14 cellular contexts compared by ENCODE assay signal in the genomic region with DNA sequence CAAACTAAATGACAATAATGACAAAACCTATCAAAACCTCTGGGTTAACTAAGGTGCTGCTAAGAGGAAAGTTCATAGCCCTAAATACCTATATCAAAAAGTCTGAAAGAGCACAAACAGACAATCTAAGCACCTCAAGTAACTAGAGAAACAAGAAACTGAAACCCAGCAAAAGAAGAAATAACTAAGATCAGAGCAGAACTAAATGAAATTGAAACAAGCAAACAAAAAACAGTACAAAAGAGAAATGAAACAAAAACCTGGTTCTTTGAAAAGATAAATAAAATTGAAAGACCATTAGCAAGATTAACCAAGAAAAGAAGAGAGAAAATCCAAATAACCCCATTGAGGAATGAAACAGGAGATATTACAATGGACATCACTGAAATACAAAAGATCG. TPM values are rescaled to one million over a fixed set of nuclear protein-coding genes. Genes with fewer than 3 reads are reported as not detected.
DNase-seq lines count a peak whose midpoint lies in the region; ATAC-seq lines count a peak whose summit lies in the region.
"Had no signal": no experiment of that assay in that cellular context is flagged by ENCODE, and none has a peak within 500 bp of the region (broad histone marks: within the 10 kb centered on the region; RNA-seq: fewer than 3 reads in every experiment).

No MANE protein-coding gene starts in this region.

- H2BK5ac ChIP-seq in trophoblast cell (ENCODE audit: low read depth, low read length, poor library complexity): no peak overlapping the region

- H3K27ac Mint-ChIP-seq in activated naive CD8-positive, alpha-beta T cell treated with anti-CD3 and anti-CD28 coated beads, Interleukin-2, amount 10 ng/mL, durations not matched to agents 7 days and 5 days: peak overlapping the region; percentile 62
- no peak overlapping the region for H3K27ac Mint-ChIP-seq in effector memory CD8-positive, alpha-beta T cell

- DNase-seq in activated naive CD8-positive, alpha-beta T cell treated with anti-CD3 and anti-CD28 coated beads, Interleukin-2, amount 10 ng/mL, durations not matched to agents 7 days and 5 days: no peak
- DNase-seq in trophoblast cell (no peak), left colon (no peak)
- no peak for DNase-seq in effector memory CD8-positive, alpha-beta T cell
- DNase-seq: activated CD8-positive, alpha-beta memory T cell treated with anti-CD3 and anti-CD28 coated beads, Interleukin-2, amount 50 U/mL, for 4 hours; effector memory CD4-positive, alpha-beta T cell; HCEC 1CT; IMR-90; left lung; NCI-H2081; PC-3 had no signal

- no peak overlapping the region for H3K4me3 ChIP-seq in trophoblast cell (ENCODE audit: low read depth, low read length)
- H3K4me3 ChIP-seq: left lung had no signal

- H4K12ac ChIP-seq in trophoblast cell (ENCODE audit: low read depth, low read length): no peak overlapping the region

- H3K9ac ChIP-seq in trophoblast cell (ENCODE audit: low read length): no peak overlapping the region

- no peak overlapping the region for H3K14ac ChIP-seq in trophoblast cell (ENCODE audit: low read length)

- no peak overlapping the region for H3K4ac ChIP-seq in trophoblast cell (ENCODE audit: low read depth, low read length)

- no peaks in the 10 kb centered on the region for H3K27me3 Mint-ChIP-seq in activated naive CD8-positive, alpha-beta T cell treated with anti-CD3 and anti-CD28 coated beads, Interleukin-2, amount 10 ng/mL, durations not matched to agents 7 days and 5 days
- peaks cover 0 to 5% of the 10 kb centered on the region in 2 donors for H3K27me3 Mint-ChIP-seq in effector memory CD8-positive, alpha-beta T cell

- H3K79me1 ChIP-seq in trophoblast cell (ENCODE audit: low read length): no peaks in the 10 kb centered on the region

- WGBS in trophoblast cell (ENCODE audit: extremely low coverage, insufficient coverage, insufficient read length): no CpG with 5 or more reads among the region's 1 CpG

- no peak overlapping the region for H4K8ac ChIP-seq in trophoblast cell (ENCODE audit: low read depth, low read length)

- H3K4me1 ChIP-seq in trophoblast cell (ENCODE audit: control insufficient read depth in 1 of 2, insufficient read depth in 2 of 2, low read length in 2 of 2): no peaks in the 10 kb centered on the region
- H3K4me1 ChIP-seq: left lung had no signal

- H2BK120ac ChIP-seq in trophoblast cell (ENCODE audit: insufficient read depth, low read length, poor library complexity): no peak overlapping the region

- H3K36me3 ChIP-seq in trophoblast cell (ENCODE audit: control insufficient read depth in 1 of 2, insufficient read depth in 2 of 2, low read length in 2 of 2): no peaks in the 10 kb centered on the region
- H3K36me3 ChIP-seq: left lung had no signal

- peaks cover 15% of the 10 kb centered on the region for H3K9me3 Mint-ChIP-seq in activated naive CD8-positive, alpha-beta T cell treated with anti-CD3 and anti-CD28 coated beads, Interleukin-2, amount 10 ng/mL, durations not matched to agents 7 days and 5 days
- no peaks in the 10 kb centered on the region for H3K9me3 Mint-ChIP-seq in effector memory CD8-positive, alpha-beta T cell

- peaks cover 33% of the 10 kb centered on the region for H3K36me3 Mint-ChIP-seq in activated naive CD8-positive, alpha-beta T cell treated with anti-CD3 and anti-CD28 coated beads, Interleukin-2, amount 10 ng/mL, durations not matched to agents 7 days and 5 days
- H3K36me3 Mint-ChIP-seq in effector memory CD8-positive, alpha-beta T cell (ENCODE audit: insufficient read depth): no peaks in the 10 kb centered on the region

- H3K4me3 Mint-ChIP-seq in activated naive CD8-positive, alpha-beta T cell treated with anti-CD3 and anti-CD28 coated beads, Interleukin-2, amount 10 ng/mL, durations not matched to agents 7 days and 5 days: peak overlapping the region; percentile 50
- H3K4me3 Mint-ChIP-seq in effector memory CD8-positive, alpha-beta T cell: no peak overlapping the region

- H3K79me2 ChIP-seq in trophoblast cell (ENCODE audit: control insufficient read depth, insufficient read depth, low read length, poor library complexity): no peaks in the 10 kb centered on the region

- H2BK12ac ChIP-seq in trophoblast cell (ENCODE audit: low read length): no peak overlapping the region

- H2AFZ ChIP-seq in trophoblast cell (ENCODE audit: insufficient read depth, low read length, poor library complexity): no peak overlapping the region

- no peak overlapping the region for H3K23ac ChIP-seq in trophoblast cell (ENCODE audit: low read length)

- no peak overlapping the region for H3K18ac ChIP-seq in trophoblast cell (ENCODE audit: low read length)

- peaks cover 2% of the 10 kb centered on the region for H3K9me3 ChIP-seq in trophoblast cell (ENCODE audit: insufficient read depth, low read depth, low read length)
- H3K9me3 ChIP-seq: left lung had no signal

- no peak overlapping the region for H2AK5ac ChIP-seq in trophoblast cell (ENCODE audit: low read length)

- peak; percentile 74 for ATAC-seq in GM19025 (IDR thresholded peaks at IDR 0.05; ENCODE audit: low read depth, unreplicated experiment)
- ATAC-seq in GM21619 (IDR thresholded peaks at IDR 0.05; ENCODE audit: unreplicated experiment): peak; percentile 91
- ATAC-seq in HG03378 (IDR thresholded peaks at IDR 0.05; ENCODE audit: unreplicated experiment): peak; percentile 88
- ATAC-seq in activated naive CD8-positive, alpha-beta T cell treated with anti-CD3 and anti-CD28 coated beads, Interleukin-2, amount 10 ng/mL, durations not matched to agents 7 days and 5 days (ENCODE audit: low read depth): no peak
- no peak for ATAC-seq in effector memory CD8-positive, alpha-beta T cell (replicated peaks)
- ATAC-seq in left colon: no peak
- ATAC-seq: left lung, PC-3 had no signal

- intact Hi-C loops in left colon (cut with DNase I, micrococcal nuclease): no loop called here

- H3K4me1 Mint-ChIP-seq in activated naive CD8-positive, alpha-beta T cell treated with anti-CD3 and anti-CD28 coated beads, Interleukin-2, amount 10 ng/mL, durations not matched to agents 7 days and 5 days: peaks cover 23% of the 10 kb centered on the region
- peaks cover 0 to 6% of the 10 kb centered on the region in 2 donors for H3K4me1 Mint-ChIP-seq in effector memory CD8-positive, alpha-beta T cell (ENCODE audit: low read depth in 2 of 2)

- H3K27me3 ChIP-seq in trophoblast cell (ENCODE audit: insufficient read depth, low read length): no peaks in the 10 kb centered on the region
- H3K27me3 ChIP-seq: left lung had no signal

- no peak overlapping the region for H4K91ac ChIP-seq in trophoblast cell (ENCODE audit: low read depth, low read length)

- H3K4me2 ChIP-seq in trophoblast cell (ENCODE audit: low read length): no peak overlapping the region

- H3K27ac ChIP-seq in trophoblast cell (ENCODE audit: low read depth, low read length): no peak overlapping the region
- H3K27ac ChIP-seq: left lung had no signal

- POLR2A ChIA-PET in activated naive CD8-positive, alpha-beta T cell treated with anti-CD3 and anti-CD28 coated beads, Interleukin-2, amount 10 ng/mL, durations not matched to agents 7 days and 5 days (lab: Charles Lee): no interaction called here

RNA-seq across cellular contexts. Expression of gene KIAA0040, which starts 44.8 kb away (rescaled TPM):
- total RNA-seq in activated naive CD8-positive, alpha-beta T cell treated with anti-CD3 and anti-CD28 coated beads, Interleukin-2, amount 10 ng/mL, durations not matched to agents 7 days and 5 days: 10 to 100 TPM; 49.8 to 57.1 TPM
- 101 and 110 TPM in 2 replicates for polyA plus RNA-seq in trophoblast cell (2013)
- total RNA-seq in left colon: 10 to 100 TPM; 14.8 to 14.9 TPM

Comparison
In these comparisons a context has a peak if more than half of its experiments do, and no peak if none do; other contexts are left out.
1. ATAC-seq: peak in GM19025 (single experiment), GM21619 (single experiment) and HG03378 (single experiment); none in activated naive CD8-positive, alpha-beta T cell treated with anti-CD3 and anti-CD28 coated beads, Interleukin-2, amount 10 ng/mL, durations not matched to agents 7 days and 5 days (single experiment), effector memory CD8-positive, alpha-beta T cell (single experiment) and left colon (single experiment).